ENCODE assay signal across 15 cellular contexts in genomic region chr2:109476908-109477441, GRCh38.
DNase-seq lines count a peak whose midpoint lies in the region; ATAC-seq, FAIRE-seq and TF ChIP-seq lines count a peak whose summit lies in the region.
"Had no signal": no experiment of that assay in that cellular context is flagged by ENCODE, and none has a peak within 500 bp of the region (broad histone marks: within the 10 kb centered on the region; RNA-seq: fewer than 3 reads in every experiment).

No MANE protein-coding gene starts in this region.

- BruUV-seq in K562 (replicated peaks; lab: Mats Ljungman, UMichigan): no TSS peak

- TF ChIP-seq RAD21 in K562 (CRISPR knock-in tag; conservative IDR thresholded peaks at IDR 0.05 in 1 of 2, IDR thresholded peaks at IDR 0.05 in 1 of 2): no peak

- FAIRE-seq in K562 (lab: Jason Lieb, UNC): no peak
- FAIRE-seq: GM12878, GM18507 had no signal

- H3K27ac ChIP-seq in right atrium auricular region (no peak overlapping the region), K562 (ENCODE audit: extremely low read depth, low read depth, low read length) (no peak overlapping the region), neural progenitor cell (no peak overlapping the region), spleen (no peak overlapping the region)
- H3K27ac ChIP-seq: 22Rv1 had no signal

- 0% methylated on average over 7 of the region's 7 CpGs for WGBS in K562 (ENCODE audit: insufficient coverage, low coverage, missing lambda C conversion rate)
- WGBS in spleen, 5 donors: 66 to 91% (median 76%) methylated on average over 6 to 7 of the region's 7 CpGs

- peaks cover 3% of the 10 kb centered on the region for H3K27me3 Mint-ChIP-seq in neural progenitor cell (ENCODE audit: insufficient read depth, low read depth)
- H3K27me3 Mint-ChIP-seq: CD4-positive, CD25-positive, alpha-beta regulatory T cell had no signal

- no peaks in the 10 kb centered on the region for H3K79me2 ChIP-seq in K562 (ENCODE audit: control insufficient read depth, insufficient read depth, low read length)
- H3K79me2 ChIP-seq in neural progenitor cell (ENCODE audit: low read depth): no peaks in the 10 kb centered on the region

- H3K9me3 ChIP-seq in right atrium auricular region: no peaks in the 10 kb centered on the region
- H3K9me3 ChIP-seq in K562 (replicated peaks; ENCODE audit: control insufficient read depth, insufficient read depth, low read depth, low read length): no peaks in the 10 kb centered on the region
- no peaks in the 10 kb centered on the region for H3K9me3 ChIP-seq in neural progenitor cell (ENCODE audit: low read depth)
- no peaks in the 10 kb centered on the region for H3K9me3 ChIP-seq in spleen

- POLR2A ChIA-PET in K562 (lab: Yijun Ruan, JAX): no interaction called here

- CTCF ChIA-PET in K562 (lab: Yijun Ruan, JAX; ENCODE audit: low intra/inter-chr PET ratio): no interaction called here

- H3K4me3 ChIP-seq in right atrium auricular region: no peak overlapping the region
- no peak overlapping the region for H3K4me3 ChIP-seq in K562
- H3K4me3 ChIP-seq in neural progenitor cell: no peak overlapping the region
- H3K4me3 ChIP-seq in spleen: no peak overlapping the region
- H3K4me3 ChIP-seq: GM12878, GM23338 had no signal

- TF ChIP-seq EP300 in K562 (IDR thresholded peaks at IDR 0.05; ENCODE audit: low read length): no peak

- H3K4me3 Mint-ChIP-seq in neural progenitor cell: no peak overlapping the region
- H3K4me3 Mint-ChIP-seq: CD4-positive, CD25-positive, alpha-beta regulatory T cell; GM23338 had no signal

- H3K27me3 ChIP-seq in right atrium auricular region (no peaks in the 10 kb centered on the region), K562 (ENCODE audit: control insufficient read depth in 2 of 2, insufficient read depth in 2 of 2, low read length in 2 of 2) (peaks cover 26 to 70% of the 10 kb centered on the region in 2 experiments), neural progenitor cell (no peaks in the 10 kb centered on the region), spleen (replicated peaks in 1 of 7) (no peaks in the 10 kb centered on the region)

- ATAC-seq in Right ventricle myocardium superior (ENCODE audit: poor library complexity): no peak
- peak; percentile 54; the same call in 2 of the 3 replicates for ATAC-seq in K562
- no peak for ATAC-seq in HG03045 (IDR thresholded peaks at IDR 0.05; ENCODE audit: unreplicated experiment)
- ATAC-seq: GM23338 had no signal

- intact Hi-C loops in Right ventricle myocardium superior (cut with DNase I) (no loop called here), K562 (cut with micrococcal nuclease) (no loop called here), spleen (cut with DNase I; ENCODE audit: low total_unique reads) (no loop called here)

- H4K20me1 ChIP-seq in K562 (replicated peaks; ENCODE audit: control insufficient read depth, insufficient read depth, low read length) (no peaks in the 10 kb centered on the region), neural progenitor cell (ENCODE audit: low read depth) (no peaks in the 10 kb centered on the region)

- H3K4me1 Mint-ChIP-seq in neural progenitor cell: peaks cover 34% of the 10 kb centered on the region

- in situ Hi-C loops in K562 (cut with MboI): no loop called here

- H3K36me3 ChIP-seq in right atrium auricular region: no peaks in the 10 kb centered on the region
- H3K36me3 ChIP-seq in K562 (ENCODE audit: control insufficient read depth, insufficient read depth, low read length): no peaks in the 10 kb centered on the region
- H3K36me3 ChIP-seq in neural progenitor cell: no peaks in the 10 kb centered on the region
- H3K36me3 ChIP-seq in spleen: no peaks in the 10 kb centered on the region

- H3K9me3 Mint-ChIP-seq in neural progenitor cell: no peaks in the 10 kb centered on the region
- H3K9me3 Mint-ChIP-seq: CD4-positive, CD25-positive, alpha-beta regulatory T cell; GM23338 had no signal

- H3K4me2 ChIP-seq in K562 (ENCODE audit: insufficient read depth, low read length): no peak overlapping the region
- H3K4me2 ChIP-seq in neural progenitor cell: no peak overlapping the region
- H3K4me2 ChIP-seq: GM23338 had no signal

- DNase-seq in Right ventricle myocardium superior (peak; percentile 29), right atrium auricular region (ENCODE audit: low spot score) (no peak), K562 (ENCODE audit: extremely low read depth in 1 of 4, low spot score in 3 of 4) (no peak), neural progenitor cell (ENCODE audit: low spot score) (no peak), spleen (peak; percentile 59), superior temporal gyrus (ENCODE audit: extremely low spot score) (no peak)
- no peak for DNase-seq in NK-92 treated with Interleukin-12 subunit alpha and Interleukin-12 subunit beta, amount 100 ng/mL, for 24 hours (lab: John Stamatoyannopoulos, UW)
- DNase-seq: CD4-positive, CD25-positive, alpha-beta regulatory T cell; DMS79; H7 had no signal

- H3K4me1 ChIP-seq in right atrium auricular region (peaks cover 0 to 20% of the 10 kb centered on the region in 2 donors), K562 (replicated peaks in 1 of 2; ENCODE audit: control insufficient read depth in 2 of 2, insufficient read depth in 2 of 2, low read length in 2 of 2) (no peaks in the 10 kb centered on the region), neural progenitor cell (peaks cover 9% of the 10 kb centered on the region), spleen (peaks cover 0 to 27% (median 8%) of the 10 kb centered on the region in 6 donors)

- TF ChIP-seq CTCF in right atrium auricular region (IDR thresholded peaks at IDR 0.05): no peak
- TF ChIP-seq CTCF in K562 (IDR thresholded peaks at IDR 0.05 in 2 of 3, conservative IDR thresholded peaks at IDR 0.05 in 1 of 3; ENCODE audit: insufficient read depth in 2 of 3, low read depth in 1 of 3, low read length in 3 of 3): no peak
- no peak for TF ChIP-seq CTCF in neural progenitor cell (IDR thresholded peaks at IDR 0.05)
- no peak for TF ChIP-seq CTCF in spleen (IDR thresholded peaks at IDR 0.05 in 8 of 11, conservative IDR thresholded peaks at IDR 0.05 in 3 of 11)

- H2AFZ ChIP-seq in K562 (ENCODE audit: low read depth, low read length) (no peak overlapping the region), neural progenitor cell (replicated peaks) (no peak overlapping the region)
- H2AFZ ChIP-seq: GM23338 had no signal

- H3K36me3 Mint-ChIP-seq in neural progenitor cell: no peaks in the 10 kb centered on the region
- H3K36me3 Mint-ChIP-seq: CD4-positive, CD25-positive, alpha-beta regulatory T cell had no signal

- peak overlapping the region; percentile 47 for H3K27ac Mint-ChIP-seq in neural progenitor cell
- H3K27ac Mint-ChIP-seq: GM23338 had no signal

- no peaks in the 10 kb centered on the region for H3F3A ChIP-seq in neural progenitor cell (ENCODE audit: low read depth)

- TF ChIP-seq POLR2A in K562 (conservative IDR thresholded peaks at IDR 0.05) (no peak), spleen (IDR thresholded peaks at IDR 0.05) (no peak)

- H3K9me1 ChIP-seq in K562 (ENCODE audit: control insufficient read depth, insufficient read depth, low read length): peaks cover 2% of the 10 kb centered on the region

- H3K9ac ChIP-seq in K562 (ENCODE audit: insufficient read depth in 1 of 2, low read depth in 2 of 2, low read length in 2 of 2) (no peak overlapping the region), neural progenitor cell (no peak overlapping the region)

TF ChIP-seq in K562, 482 proteins besides CTCF, POLR2A, EP300 and RAD21 (continues in another document):
- TF ChIP-seq YBX1 (IDR thresholded peaks at IDR 0.05) (no peak), PHF8 (IDR thresholded peaks at IDR 0.05; ENCODE audit: borderline replicate concordance, low read length) (no peak), FOXP4 (CRISPR knock-in tag; IDR thresholded peaks at IDR 0.05; ENCODE audit: borderline replicate concordance) (no peak), XRCC5 (IDR thresholded peaks at IDR 0.05; ENCODE audit: low read depth, low read length) (no peak), TEAD2 (tag; IDR thresholded peaks at IDR 0.05) (no peak), GABPB2 (CRISPR knock-in tag; conservative IDR thresholded peaks at IDR 0.05) (no peak), ZNF134 (CRISPR knock-in tag; conservative IDR thresholded peaks at IDR 0.05) (0 out of 2 replicates have a peak, but pooled peaks have one; percentile 29), PTRF (tag; IDR thresholded peaks at IDR 0.05) (no peak), ZBTB9 (CRISPR knock-in tag; IDR thresholded peaks at IDR 0.05) (0 out of 2 replicates have a peak, but pooled peaks have one; percentile 51), ZNF75A (CRISPR knock-in tag; IDR thresholded peaks at IDR 0.05) (no peak), SREBF1 (IDR thresholded peaks at IDR 0.05; ENCODE audit: borderline replicate concordance, low read depth, low read length) (no peak), ZNF165 (CRISPR knock-in tag; IDR thresholded peaks at IDR 0.05; ENCODE audit: borderline replicate concordance) (0 out of 2 replicates have a peak, but pooled peaks have one; percentile 35), NR2C2 (CRISPR knock-in tag; IDR thresholded peaks at IDR 0.05) (no peak), NR2C2 (tag; IDR thresholded peaks at IDR 0.05) (no peak), ZNF79 (CRISPR knock-in tag; IDR thresholded peaks at IDR 0.05; ENCODE audit: low read depth) (peak; percentile 77)

Comparison
In these comparisons a context has a peak if more than half of its experiments do, and no peak if none do; other contexts are left out.
1. DNase-seq: peak in Right ventricle myocardium superior (single experiment) and spleen (single experiment); none in right atrium auricular region (single experiment), K562 (0 of 4), neural progenitor cell (single experiment), NK-92 treated with Interleukin-12 subunit alpha and Interleukin-12 subunit beta, amount 100 ng/mL, for 24 hours (single experiment) and superior temporal gyrus (single experiment).